ENCODE assay signal across 8 cellular contexts in the genomic region with DNA sequence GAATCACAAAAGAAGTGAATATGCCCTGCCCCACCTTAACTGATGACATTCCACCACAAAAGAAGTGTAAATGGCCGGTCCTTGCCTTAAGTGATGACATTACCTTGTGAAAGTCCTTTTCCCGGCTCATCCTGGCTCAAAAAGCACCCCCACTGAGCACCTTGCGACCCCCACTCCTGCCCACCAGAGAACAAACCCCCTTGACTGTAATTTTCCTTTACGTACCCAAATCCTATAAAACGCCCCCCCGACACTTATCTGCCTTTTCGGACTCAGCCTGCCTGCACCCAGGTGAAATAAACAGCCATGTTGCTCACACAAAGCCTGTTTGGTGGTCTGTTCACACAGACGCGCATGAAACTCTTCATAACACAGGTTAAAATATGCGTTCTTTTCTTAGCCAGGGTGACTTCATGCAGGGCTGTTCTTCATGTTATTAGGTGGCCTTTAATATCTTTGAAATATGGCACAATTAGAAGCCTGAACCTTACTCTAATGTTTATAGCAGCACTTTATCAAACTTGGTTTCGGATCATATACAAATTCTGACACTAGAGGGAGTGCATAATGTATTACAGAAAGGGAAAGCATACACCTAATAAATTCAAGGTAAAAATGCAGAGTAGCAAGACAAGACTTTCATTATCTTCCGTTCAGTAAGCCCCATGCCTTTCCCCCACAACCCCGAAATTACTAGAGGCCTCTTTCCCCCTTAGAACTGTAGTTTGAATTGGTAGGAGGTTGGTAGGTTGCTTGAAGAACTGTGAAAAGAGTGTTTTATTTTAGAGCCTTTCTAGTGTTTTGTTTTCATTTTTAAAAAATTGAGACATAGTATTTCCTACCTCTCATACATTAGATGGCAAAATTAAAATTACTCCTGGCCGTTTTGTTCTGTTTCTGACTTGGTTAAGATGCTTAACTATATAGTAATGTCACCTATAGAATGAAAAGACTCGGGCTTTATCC.
DNase-seq lines count a peak whose midpoint lies in the region; ATAC-seq, FAIRE-seq and TF ChIP-seq lines count a peak whose summit lies in the region.

No MANE protein-coding gene starts in this region.

- peak overlapping the region; percentile 17 for H3K56ac ChIP-seq in H1 (replicated peaks; ENCODE audit: insufficient read length, low read depth, low read length)

- no peak overlapping the region for H2AFZ ChIP-seq in H1 (ENCODE audit: low read length)

- H3K9me3 Mint-ChIP-seq in Calu3 (ENCODE audit: low read depth, unreplicated experiment) (no peaks in the 10 kb centered on the region), osteocyte (ENCODE audit: unreplicated experiment) (no peaks in the 10 kb centered on the region)

- H3K79me1 ChIP-seq in H1 (ENCODE audit: low read depth, low read length), result 0 out of 2 replicates have a peak, but pooled peaks cover 3% of the 10 kb centered on the region

- CTCF ChIA-PET in Calu3 (lab: Charles Lee) (no interaction called here), H1 (lab: Charles Lee; ENCODE audit: partially characterized antibody) (interaction anchor here (0.8 kb wide), 1 partner anchor 9 kb away, joined by 4 read pairs; no protein-coding TSS in a partner anchor)

- H3K36me3 ChIP-seq in H1 (ENCODE audit: control insufficient read depth in 2 of 4, insufficient read depth in 4 of 4, low read length in 3 of 4), result peaks cover 2 to 55% (median 25%) of the 10 kb centered on the region in 4 experiments; a peak in 5 of 8 replicates

- ATAC-seq in GM21381 (IDR thresholded peaks at IDR 0.05; ENCODE audit: unreplicated experiment), result peak; percentile 57

- H4K5ac ChIP-seq in H1 (ENCODE audit: insufficient read length, low read depth, low read length), result peak overlapping the region; percentile 95

- no peak overlapping the region for H2BK120ac ChIP-seq in H1 (replicated peaks; ENCODE audit: low read depth, low read length)

- intact Hi-C loops in Calu3 (cut with micrococcal nuclease; ENCODE audit: unreplicated experiment), result loop anchor here (1.0 kb wide), 3 partner anchors 186 to 696 kb away; no protein-coding TSS in a partner anchor

- H3K23me2 ChIP-seq in H1 (ENCODE audit: low read depth, low read length), result peaks cover 3% of the 10 kb centered on the region; the same call in 1 of the 2 replicates

- WGBS in H1 (ENCODE audit: extremely low coverage in 1 of 2, insufficient coverage in 1 of 2, insufficient read length in 1 of 2, insufficient replicate concordance in 2 of 2, low coverage in 1 of 2, low lambda C conversion rate in 2 of 2, missing lambda C conversion rate in 1 of 2), 2 experiments, result 8% methylated on average over 13 of the region's 15 CpGs; no CpG with 5 or more reads in 1 of the 2 experiments

- no peak overlapping the region for H3K4ac ChIP-seq in H1 (replicated peaks; ENCODE audit: insufficient read length, low read depth, low read length)

- H4K8ac ChIP-seq in H1 (ENCODE audit: extremely low read depth, insufficient read depth, low read length), result no peak overlapping the region

- TF ChIP-seq POLR2A in H1 (IDR thresholded peaks at IDR 0.05; ENCODE audit: control extremely low read depth in 1 of 2, low read depth in 2 of 2, low read length in 2 of 2), result peak; percentile 16 to 38; a peak in 2 of 3 replicates

- H3K4me2 ChIP-seq in H1 (ENCODE audit: insufficient read depth in 1 of 2, low read depth in 2 of 2, low read length in 2 of 2), result peak overlapping the region; percentile 51 to 77

- no peaks in the 10 kb centered on the region for H3K4me1 Mint-ChIP-seq in Calu3 (ENCODE audit: low read depth, unreplicated experiment)
- H3K4me1 Mint-ChIP-seq in osteocyte (ENCODE audit: unreplicated experiment), result peaks cover 2% of the 10 kb centered on the region

- peak overlapping the region; percentile 3 to 66 (median 56) for H3K4me3 ChIP-seq in H1 (ENCODE audit: extremely low read depth in 1 of 4, insufficient read depth in 2 of 4, low read depth in 3 of 4, low read length in 4 of 4)

- no TSS peak for BruUV-seq in Calu3 (replicated peaks; lab: Mats Ljungman, UMichigan)

- H2BK12ac ChIP-seq in H1 (ENCODE audit: low read depth, low read length), result no peak overlapping the region

- no peak overlapping the region for H3K27ac ChIP-seq in H1 (ENCODE audit: low read depth, low read length)

- H3K27ac Mint-ChIP-seq in Calu3 (ENCODE audit: unreplicated experiment) (no peak overlapping the region), osteocyte (ENCODE audit: unreplicated experiment) (no peak overlapping the region)

- peak overlapping the region in 2 of 4 experiments; percentile 1 to 4; a peak in 3 of 7 replicates for H3K9ac ChIP-seq in H1 (replicated peaks in 1 of 4; ENCODE audit: extremely low read depth in 1 of 4, low read depth in 3 of 4, low read length in 3 of 4)

- peaks cover 2 to 28% (median 19%) of the 10 kb centered on the region in 4 experiments; a peak in 6 of 7 replicates for H3K4me1 ChIP-seq in H1 (replicated peaks in 1 of 4; ENCODE audit: control insufficient read depth in 3 of 4, insufficient read depth in 4 of 4, low read length in 3 of 4)

- no peak overlapping the region for H3K14ac ChIP-seq in H1 (ENCODE audit: insufficient read length)

- peaks cover 4 to 8% of the 10 kb centered on the region in 2 experiments for H4K20me1 ChIP-seq in H1 (replicated peaks in 1 of 2; ENCODE audit: control insufficient read depth in 1 of 2, insufficient read depth in 2 of 2, low read length in 2 of 2)

- H3K27me3 Mint-ChIP-seq in Calu3 (ENCODE audit: unreplicated experiment) (peaks cover 48% of the 10 kb centered on the region), osteocyte (ENCODE audit: unreplicated experiment) (peaks cover 33% of the 10 kb centered on the region)

- no peaks in the 10 kb centered on the region for H3K36me3 Mint-ChIP-seq in Calu3 (ENCODE audit: insufficient read depth, unreplicated experiment)
- H3K36me3 Mint-ChIP-seq in osteocyte (ENCODE audit: unreplicated experiment), result no peaks in the 10 kb centered on the region

- no peaks in the 10 kb centered on the region for H3K9me3 ChIP-seq in H1 (ENCODE audit: insufficient read depth in 2 of 2, low read depth in 1 of 2, low read length in 1 of 2)

- H3K27me3 ChIP-seq in H1 (replicated peaks in 1 of 4; ENCODE audit: control insufficient read depth in 3 of 4, extremely low read depth in 1 of 4, insufficient read depth in 3 of 4, low read length in 3 of 4), result no peaks in the 10 kb centered on the region

- H2BK20ac ChIP-seq in H1 (ENCODE audit: low read length), result 0 out of 2 replicates have a peak overlapping the region, but pooled peaks have one; percentile 77

- TF ChIP-seq RAD21 in H1 (IDR thresholded peaks at IDR 0.05 in 1 of 2, conservative IDR thresholded peaks at IDR 0.05 in 1 of 2; ENCODE audit: low read depth in 2 of 2, low read length in 2 of 2), result no peak; a peak in 1 of 4 replicates

- H4K91ac ChIP-seq in H1 (replicated peaks; ENCODE audit: insufficient read length, low read length), result no peak overlapping the region

- TF ChIP-seq CTCF in Calu3 (IDR thresholded peaks at IDR 0.05; ENCODE audit: unreplicated experiment), result peak; percentile 55
- peak in 1 of 3 experiments; percentile 27; a peak in 1 of 4 replicates for TF ChIP-seq CTCF in H1 (IDR thresholded peaks at IDR 0.05; ENCODE audit: control extremely low read depth in 1 of 3, insufficient read depth in 1 of 3, low read depth in 1 of 3, low read length in 3 of 3)
- peak; percentile 69 for TF ChIP-seq CTCF in osteocyte (IDR thresholded peaks at IDR 0.05)

- no peak overlapping the region for H2BK15ac ChIP-seq in H1 (ENCODE audit: low read length)

- no peak overlapping the region for H2AK5ac ChIP-seq in H1 (ENCODE audit: low read depth, low read length)

- H2BK5ac ChIP-seq in H1 (ENCODE audit: low read depth, low read length), result peak overlapping the region; percentile 37; the same call in 1 of the 2 replicates

- H3K23ac ChIP-seq in H1 (ENCODE audit: insufficient read length), result no peak overlapping the region

- POLR2A ChIA-PET in H1 (lab: Charles Lee; ENCODE audit: partially characterized antibody), result no interaction called here

- FAIRE-seq in H1 (lab: Jason Lieb, UNC), result no peak

- H3K18ac ChIP-seq in H1 (ENCODE audit: extremely low read depth, low read length), result peak overlapping the region; percentile 62; the same call in 1 of the 2 replicates

- H3K4me3 Mint-ChIP-seq in Calu3 (ENCODE audit: low read depth, unreplicated experiment) (peak overlapping the region; percentile 4), osteocyte (ENCODE audit: unreplicated experiment) (peak overlapping the region; percentile 54)

- no peak for DNase-seq in Calu3
- DNase-seq in NCI-H226, result peak; percentile 45
- no peak for DNase-seq in H1 (ENCODE audit: low read depth in 1 of 2, low spot score in 2 of 2)
- no peak for DNase-seq in osteocyte (ENCODE audit: extremely low spot score, unreplicated experiment)
- DNase-seq in activated effector memory CD4-positive, alpha-beta T cell treated with anti-CD3 and anti-CD28 coated beads, Interleukin-2, amount 50 U/mL, for 16 hours, result no peak
- no peak for DNase-seq in cerebellum (ENCODE audit: low spot score)
- DNase-seq in retina, result no peak

- TF ChIP-seq EP300 in H1 (IDR thresholded peaks at IDR 0.05; ENCODE audit: borderline replicate concordance in 1 of 2, low read depth in 2 of 2, low read length in 2 of 2), result no peak

- peaks cover 5 to 56% of the 10 kb centered on the region in 2 experiments; a peak in 3 of 4 replicates for H3K79me2 ChIP-seq in H1 (ENCODE audit: control insufficient read depth in 1 of 2, insufficient read depth in 2 of 2, low read length in 2 of 2)

TF ChIP-seq in H1, 55 proteins besides CTCF, POLR2A, EP300 and RAD21:
- TF ChIP-seq CBX5 (IDR thresholded peaks at IDR 0.05; ENCODE audit: low read depth, low read length) (no peak), EGR1 (IDR thresholded peaks at IDR 0.05; ENCODE audit: borderline replicate concordance, low read depth, low read length) (no peak), SIN3A (conservative IDR thresholded peaks at IDR 0.05 in 1 of 2, IDR thresholded peaks at IDR 0.05 in 1 of 2; ENCODE audit: low read depth in 1 of 2, low read length in 2 of 2) (0 out of 4 replicates have a peak, but pooled peaks have one; percentile 35 to 61), CREB1 (IDR thresholded peaks at IDR 0.05) (no peak), SP1 (IDR thresholded peaks at IDR 0.05; ENCODE audit: low read depth, low read length) (no peak)
TF ChIP-seq in H1: peak in this region for 1.
